In genomic region chr12:62466596-62467411, GRCh38 we compare ENCODE assay signal across 8 cellular contexts. TPM values are rescaled to one million over a fixed set of nuclear protein-coding genes. Genes with fewer than 3 reads are reported as not detected.
DNase-seq lines count a peak whose midpoint lies in the region; TF ChIP-seq lines count a peak whose summit lies in the region.

Gene MON2, plus strand, starts transcription at chr12:62466826. Its CDS starts 382 bp downstream, at chr12:62467208.

- POLR2A ChIA-PET in SK-N-SH (lab: Yijun Ruan, JAX), result interaction anchor here (0.9 kb wide), 1 partner anchor 139 kb away, joined by 3 read pairs; no protein-coding TSS in a partner anchor

- no peak for TF ChIP-seq CTCF in HFF-Myc (IDR thresholded peaks at IDR 0.05; ENCODE audit: low read depth, low read length, missing control alignments)
- TF ChIP-seq CTCF in SK-N-SH (IDR thresholded peaks at IDR 0.05), result no peak
- TF ChIP-seq CTCF in suprapubic skin (IDR thresholded peaks at IDR 0.05), result no peak

- DNase-seq in GM04504 (ENCODE audit: low read depth) (peak; percentile 65), HFF-Myc (ENCODE audit: extremely low read depth, low read depth) (peak; percentile 25), NAMALWA (ENCODE audit: low spot score) (peak; percentile 91), SK-N-SH (peak; percentile 97), germinal center (ENCODE audit: low spot score) (peak; percentile 92), occipital lobe (lab: John Stamatoyannopoulos, UW) (peak; percentile 81), suprapubic skin (ENCODE audit: low spot score in 2 of 2) (peak; percentile 89 to 91)
- DNase-seq in activated naive CD4-positive, alpha-beta T cell treated with anti-CD3 and anti-CD28 coated beads, Interleukin-2, amount 50 U/mL, for 16 hours, result peak; percentile 87

- H2AFZ ChIP-seq in SK-N-SH (ENCODE audit: low read depth), result peak within 1 kb of the TSS; percentile 90

- peaks cover 0 to 5% of the 10 kb centered on the region in 2 experiments; a peak in 2 of 4 replicates for H3K4me1 ChIP-seq in SK-N-SH (ENCODE audit: control insufficient read depth in 1 of 2, insufficient read depth in 2 of 2, low read depth in 1 of 2, low read length in 1 of 2)
- H3K4me1 ChIP-seq in suprapubic skin, result peaks cover 39% of the 10 kb centered on the region

- H3K27me3 ChIP-seq in SK-N-SH (ENCODE audit: insufficient read depth) (no peaks in the 10 kb centered on the region), suprapubic skin (no peaks in the 10 kb centered on the region)

- TF ChIP-seq RAD21 in SK-N-SH (IDR thresholded peaks at IDR 0.05; ENCODE audit: low read length), result no peak

- H3K27ac ChIP-seq in SK-N-SH (ENCODE audit: low read depth in 2 of 2, low read length in 1 of 2) (peak within 1 kb of the TSS; percentile 74 to 80), suprapubic skin (peak within 1 kb of the TSS; percentile 96)

- peak in 1 of 2 experiments; percentile 34; a peak in 1 of 4 replicates for TF ChIP-seq EP300 in SK-N-SH (IDR thresholded peaks at IDR 0.05; ENCODE audit: borderline replicate concordance in 1 of 2, low read depth in 1 of 2, low read length in 1 of 2)
- TF ChIP-seq EP300 in suprapubic skin (IDR thresholded peaks at IDR 0.05), result no peak

- peaks cover 8% of the 10 kb centered on the region; the same call in 1 of the 2 replicates for H3K9me3 ChIP-seq in SK-N-SH
- no peaks in the 10 kb centered on the region for H3K9me3 ChIP-seq in suprapubic skin

- CTCF ChIA-PET in SK-N-SH (lab: Yijun Ruan, JAX), result interaction anchor here (0.7 to 4.9 kb wide), 4 partner anchors 30 to 327 kb away, joined by 3 to 31 read pairs (median 4); no protein-coding TSS in a partner anchor

- WGBS in SK-N-SH (ENCODE audit: low lambda C conversion rate), result 0% methylated on average over 5 of the region's 61 CpGs
- 2% methylated on average over 10 of the region's 61 CpGs for WGBS in suprapubic skin

- H3K36me3 ChIP-seq in SK-N-SH (replicated peaks in 1 of 2; ENCODE audit: control insufficient read depth in 1 of 2, insufficient read depth in 2 of 2, low read length in 1 of 2), result peaks cover 2 to 7% of the 10 kb centered on the region in 2 experiments
- peaks cover 5% of the 10 kb centered on the region for H3K36me3 ChIP-seq in suprapubic skin

- peak within 1 kb of the TSS; percentile 88 for H3K9ac ChIP-seq in SK-N-SH

- H3K4me2 ChIP-seq in SK-N-SH, result peak within 1 kb of the TSS; percentile 86

- H4K20me1 ChIP-seq in SK-N-SH (ENCODE audit: insufficient read depth), result peaks cover 7% of the 10 kb centered on the region; the same call in 1 of the 2 replicates

- peak; percentile 71 to 82 for TF ChIP-seq POLR2A in suprapubic skin (IDR thresholded peaks at IDR 0.05)

- H3K4me3 ChIP-seq in HFF-Myc (replicated peaks; ENCODE audit: low read depth, low read length), result peak within 1 kb of the TSS; percentile 96
- H3K4me3 ChIP-seq in SK-N-SH (ENCODE audit: low read depth in 2 of 2, low read length in 1 of 2), result peak within 1 kb of the TSS; percentile 94 to 96
- H3K4me3 ChIP-seq in suprapubic skin, result peak within 1 kb of the TSS; percentile 92

- no peaks in the 10 kb centered on the region for H3K9me2 ChIP-seq in SK-N-SH

- H3K79me2 ChIP-seq in SK-N-SH (ENCODE audit: insufficient read depth), result peaks cover 52% of the 10 kb centered on the region

- no peaks in the 10 kb centered on the region for H3F3A ChIP-seq in SK-N-SH (replicated peaks; ENCODE audit: insufficient read depth)

TF ChIP-seq in SK-N-SH, 30 proteins besides CTCF, POLR2A, EP300 and RAD21 (continues in another document):
- no peak for TF ChIP-seq TEAD4 (IDR thresholded peaks at IDR 0.05; ENCODE audit: borderline replicate concordance, insufficient read depth)
- TF ChIP-seq EZH2phosphoT487 (IDR thresholded peaks at IDR 0.05; ENCODE audit: borderline replicate concordance, low read depth), result no peak
- TF ChIP-seq USF1 (IDR thresholded peaks at IDR 0.05; ENCODE audit: borderline replicate concordance, low read depth), result no peak
- TF ChIP-seq TCF12 (IDR thresholded peaks at IDR 0.05), result no peak
- no peak for TF ChIP-seq ZBTB33 (IDR thresholded peaks at IDR 0.05; ENCODE audit: borderline replicate concordance, low read depth)
- peak; percentile 17; the same call in 1 of the 2 replicates for TF ChIP-seq FOSL2 (IDR thresholded peaks at IDR 0.05; ENCODE audit: borderline replicate concordance, low read depth)
- TF ChIP-seq IRF3 (IDR thresholded peaks at IDR 0.05; ENCODE audit: low read depth, low read length), result no peak
- no peak for TF ChIP-seq RCOR1 (IDR thresholded peaks at IDR 0.05; ENCODE audit: low read length)
- peak; percentile 68; the same call in 1 of the 2 replicates for TF ChIP-seq MXI1 (IDR thresholded peaks at IDR 0.05; ENCODE audit: low read depth, low read length)
- no peak for TF ChIP-seq JUND (IDR thresholded peaks at IDR 0.05)
- TF ChIP-seq TAF1 (IDR thresholded peaks at IDR 0.05; ENCODE audit: borderline replicate concordance, low read depth, low read length), result peak; percentile 93
- TF ChIP-seq REST (IDR thresholded peaks at IDR 0.05; ENCODE audit: low read depth, low read length), result no peak
- peak; percentile 82 for TF ChIP-seq GABPA (IDR thresholded peaks at IDR 0.05; ENCODE audit: low read depth)
- TF ChIP-seq MAX (IDR thresholded peaks at IDR 0.05; ENCODE audit: low read depth), result peak; percentile 59; the same call in 1 of the 2 replicates
- no peak for TF ChIP-seq NFIC (IDR thresholded peaks at IDR 0.05; ENCODE audit: borderline replicate concordance)
- peak; percentile 95 for TF ChIP-seq YY1 (IDR thresholded peaks at IDR 0.05; ENCODE audit: low read depth)
- no peak for TF ChIP-seq RFX5 (IDR thresholded peaks at IDR 0.05; ENCODE audit: low read length)
- TF ChIP-seq FOXJ3 (CRISPR knock-in tag; IDR thresholded peaks at IDR 0.05), result no peak; the same call in 1 of the 2 replicates
- TF ChIP-seq RXRA (IDR thresholded peaks at IDR 0.05; ENCODE audit: borderline replicate concordance, low read depth), result no peak

RNA-seq across cellular contexts. Expression of gene MON2, which starts in this region (rescaled TPM):
- 4.4 and 5.1 TPM in 2 replicates for polyA plus RNA-seq in SK-N-SH (2012; rRNA removed)
- 4.3 and 5.1 TPM in 2 replicates for polyA plus RNA-seq in SK-N-SH (2012; cell fraction: cytosol; rRNA removed)
- 19.1 and 31.1 TPM in 2 replicates for polyA plus RNA-seq in SK-N-SH (2012; cell fraction: nucleus; rRNA removed)
- total RNA-seq in occipital lobe, result 90.8 TPM
- total RNA-seq in suprapubic skin, result 100 to 1,000 TPM in 1 of 4 donors, 10 to 100 TPM in 3; 54.3 to 212 (median 61.9) TPM

Comparison
In these comparisons a context has a peak if more than half of its experiments do, and no peak if none do; other contexts are left out.
1. Peak in every context shown above with its lines: DNase-seq, H3K4me3 ChIP-seq and H3K27ac ChIP-seq.
2. DNase-seq: peak in every context shown above with its lines; median percentile 97 in SK-N-SH; 92 in germinal center; 91 in NAMALWA; 90 in suprapubic skin; 87 in activated naive CD4-positive, alpha-beta T cell treated with anti-CD3 and anti-CD28 coated beads, Interleukin-2, amount 50 U/mL, for 16 hours; 81 in occipital lobe; 65 in GM04504; 25 in HFF-Myc.